ENCODE assay signal across 18 cellular contexts in the genomic region with DNA sequence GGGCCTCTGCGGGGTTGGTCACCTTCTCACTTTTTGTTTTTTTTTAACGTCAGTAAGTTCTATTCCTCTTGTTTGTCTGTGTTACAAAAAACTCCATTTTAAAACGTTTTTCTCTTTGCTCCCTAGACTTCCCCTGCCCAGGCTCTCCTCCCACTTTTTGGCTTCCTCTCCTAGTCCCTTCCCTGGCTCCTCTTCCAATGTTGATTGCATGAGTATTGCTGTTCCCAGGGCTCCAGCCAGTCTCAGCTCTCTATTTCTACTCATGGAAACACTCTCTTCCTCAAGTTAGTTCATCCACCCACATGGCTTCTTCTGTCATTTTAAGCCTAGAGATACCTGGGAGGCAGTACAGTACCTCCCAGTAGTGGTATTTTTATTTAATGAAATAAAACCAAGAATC. TPM values are rescaled to one million over a fixed set of nuclear protein-coding genes. Genes with fewer than 3 reads are reported as not detected.
DNase-seq lines count a peak whose midpoint lies in the region; ATAC-seq, FAIRE-seq and TF ChIP-seq lines count a peak whose summit lies in the region.
"Had no signal": no experiment of that assay in that cellular context is flagged by ENCODE, and none has a peak within 500 bp of the region (broad histone marks: within the 10 kb centered on the region; RNA-seq: fewer than 3 reads in every experiment).

No MANE protein-coding gene starts in this region.

- no peak for ATAC-seq in sciatic nerve
- ATAC-seq in HepG2 = no peak
- ATAC-seq in HG02973 (IDR thresholded peaks at IDR 0.05; ENCODE audit: unreplicated experiment) = no peak

- peaks cover 27% of the 10 kb centered on the region for H3K4me1 ChIP-seq in adipocyte (ENCODE audit: control insufficient read depth, insufficient read depth, low read length)
- peaks cover 12% of the 10 kb centered on the region for H3K4me1 ChIP-seq in osteoblast (ENCODE audit: insufficient read depth, low read length)
- peaks cover 16% of the 10 kb centered on the region for H3K4me1 ChIP-seq in HepG2 (ENCODE audit: insufficient read depth, low read length)
- H3K4me1 ChIP-seq: Caco-2 had no signal

- CTCF ChIA-PET in HepG2 (lab: Yijun Ruan, JAX; ENCODE audit: low intra/inter-chr PET ratio, low total read pairs) = no interaction called here

- H3K79me2 ChIP-seq in osteoblast (ENCODE audit: insufficient read depth, low read length) (no peaks in the 10 kb centered on the region), HepG2 (ENCODE audit: insufficient read depth, low read length) (no peaks in the 10 kb centered on the region)

- H3K4me2 ChIP-seq in osteoblast (ENCODE audit: insufficient read depth, low read length) (no peak overlapping the region), HepG2 (ENCODE audit: low read depth, low read length) (no peak overlapping the region)

- intact Hi-C loops in sciatic nerve (cut with DNase I) = no loop called here
- intact Hi-C loops in HepG2 (cut with micrococcal nuclease; ENCODE audit: unreplicated experiment) = no loop called here

- WGBS in HepG2 (ENCODE audit: low lambda C conversion rate) = 73% methylated on average over 3 of the region's 3 CpGs

- DNase-seq in AG20443 (ENCODE audit: low spot score) (peak; percentile 36), adipocyte (ENCODE audit: low read depth) (no peak), fibroblast of peridontal ligament (ENCODE audit: extremely low read depth) (peak; percentile 76), osteoblast (ENCODE audit: insufficient read length, low spot score, missing footprints) (peak; percentile 75), sciatic nerve (ENCODE audit: low spot score) (no peak), NCI-H69 (lab: John Stamatoyannopoulos, UW) (no peak), HepG2 (ENCODE audit: low spot score) (no peak)
- DNase-seq: AML-193; CD4-positive, alpha-beta T cell; H9 had no signal

- in situ Hi-C loops in HepG2 (cut with HindIII; ENCODE audit: extremely low pct_ligation_motif_present, low pct_unique_long_range_greater_than_20kb) = no loop called here

- POLR2A ChIA-PET in HepG2 (lab: Yijun Ruan, JAX) = no interaction called here

- H3K36me3 ChIP-seq in adipocyte (ENCODE audit: control insufficient read depth, insufficient read depth, low read length, severe bottlenecking) (no peaks in the 10 kb centered on the region), osteoblast (ENCODE audit: insufficient read depth, low read length) (no peaks in the 10 kb centered on the region), HepG2 (replicated peaks in 1 of 2; ENCODE audit: control insufficient read depth in 1 of 2, insufficient read depth in 2 of 2, low read length in 2 of 2) (peaks cover 2 to 4% of the 10 kb centered on the region in 2 experiments; a peak in 1 of 5 replicates)

- H3K4me3 ChIP-seq in adipocyte (ENCODE audit: low read length) (peak overlapping the region; percentile 56), osteoblast (ENCODE audit: insufficient read depth, low read length) (no peak overlapping the region), HepG2 (replicated peaks in 1 of 3; ENCODE audit: insufficient read depth in 1 of 3, low read depth in 2 of 3, low read length in 3 of 3) (no peak overlapping the region)

- no peak overlapping the region for H3K27ac ChIP-seq in osteoblast (ENCODE audit: low read depth, low read length)
- no peak overlapping the region for H3K27ac ChIP-seq in HepG2 (ENCODE audit: extremely low read length, insufficient read depth, low read length)
- H3K27ac ChIP-seq: C4-2B had no signal

- peaks cover 7% of the 10 kb centered on the region for H3K9me3 ChIP-seq in adipocyte (ENCODE audit: control insufficient read depth, low read length)
- peaks cover 3% of the 10 kb centered on the region for H3K9me3 ChIP-seq in osteoblast (ENCODE audit: low read depth, low read length)
- H3K9me3 ChIP-seq in HepG2 (ENCODE audit: low read length) = peaks cover 12% of the 10 kb centered on the region
- H3K9me3 ChIP-seq: Caco-2 had no signal

- FAIRE-seq in HepG2 (lab: Jason Lieb, UNC) = no peak
- FAIRE-seq: D721Med, G401.6, GM12892, GM18507, H1 had no signal

- H2AFZ ChIP-seq in osteoblast (ENCODE audit: low read length) = no peak overlapping the region
- H2AFZ ChIP-seq in HepG2 (ENCODE audit: low read length) = no peak overlapping the region

- H3K27me3 ChIP-seq in adipocyte (replicated peaks; ENCODE audit: control insufficient read depth, insufficient read depth, low read length) (no peaks in the 10 kb centered on the region), osteoblast (ENCODE audit: insufficient read depth, low read length) (no peaks in the 10 kb centered on the region), HepG2 (ENCODE audit: control insufficient read depth in 1 of 2, insufficient read depth in 2 of 2, low read length in 2 of 2) (no peaks in the 10 kb centered on the region)

- TF ChIP-seq POLR2A in HepG2 (IDR thresholded peaks at IDR 0.05; ENCODE audit: insufficient read depth in 1 of 2, low read depth in 2 of 2, low read length in 2 of 2) = no peak

- BruUV-seq in HepG2 (replicated peaks; lab: Mats Ljungman, UMichigan) = no TSS peak

- H4K20me1 ChIP-seq in osteoblast (ENCODE audit: insufficient read depth, low read length) = no peaks in the 10 kb centered on the region
- H4K20me1 ChIP-seq in HepG2 (ENCODE audit: insufficient read depth, low read length) = no peaks in the 10 kb centered on the region

- no peak for TF ChIP-seq RAD21 in HepG2 (CRISPR knock-in tag; IDR thresholded peaks at IDR 0.05)

- H3K9ac ChIP-seq in adipocyte (ENCODE audit: low read length) (peak overlapping the region; percentile 46), HepG2 (ENCODE audit: insufficient read depth, low read depth, low read length) (no peak overlapping the region)

- no peak for TF ChIP-seq CTCF in osteoblast (IDR thresholded peaks at IDR 0.05; ENCODE audit: extremely low read depth, low read depth, low read length)
- no peak for TF ChIP-seq CTCF in HepG2 (CRISPR knock-in tag; IDR thresholded peaks at IDR 0.05)

- no peak for TF ChIP-seq EP300 in HepG2 (IDR thresholded peaks at IDR 0.05; ENCODE audit: low read depth in 2 of 2, low read length in 2 of 2)
- TF ChIP-seq EP300 in HepG2 (CRISPR knock-in tag; IDR thresholded peaks at IDR 0.05; ENCODE audit: borderline replicate concordance) = no peak

TF ChIP-seq in HepG2, 621 proteins besides CTCF, POLR2A, EP300 and RAD21:
- TF ChIP-seq NFATC3 (CRISPR knock-in tag; IDR thresholded peaks at IDR 0.05) (no peak), RARA (CRISPR knock-in tag; IDR thresholded peaks at IDR 0.05) (no peak)

RNA-seq across cellular contexts. Expression of a gene that starts 52.7 kb away (rescaled TPM):
- 23.9 and 26.2 TPM in 2 replicates for total RNA-seq in osteoblast
- total RNA-seq in sciatic nerve = 23.5 TPM
- 37.1 and 41.2 TPM in 2 replicates for total RNA-seq in HepG2 (2016; rRNA removed; fragmentation: Illumina TruSeq; extraction: Trizol)
- total RNA-seq in HepG2 (2016; cell fraction: cytosol; rRNA removed; fragmentation: Illumina TruSeq; extraction: Trizol; ENCODE audit: low read depth) = 11.5 and 14.0 TPM in 2 replicates
- 40.9 and 44.1 TPM in 2 replicates for total RNA-seq in HepG2 (2016; cell fraction: insoluble cytoplasmic fraction; rRNA removed; fragmentation: Illumina TruSeq; extraction: Trizol)
- total RNA-seq in HepG2 (2016; cell fraction: membrane; rRNA removed; fragmentation: Illumina TruSeq; extraction: Trizol) = 12.6 and 15.9 TPM in 2 replicates
- 24.4 and 27.9 TPM in 2 replicates for total RNA-seq in HepG2 (2016; cell fraction: nucleus; rRNA removed; fragmentation: Illumina TruSeq; extraction: Trizol)
- polyA plus RNA-seq in HepG2 (2011; rRNA removed) = 23.9 TPM in 2 replicates
- 17.9 and 20.1 TPM in 2 replicates for polyA plus RNA-seq in HepG2 (2011; cell fraction: cytosol; rRNA removed)
- 24.6 and 26.7 TPM in 2 replicates for polyA plus RNA-seq in HepG2 (2011; cell fraction: nucleus; rRNA removed)
- polyA plus RNA-seq in HepG2 (2012) = 22.7 and 31.3 TPM in 2 replicates
- polyA plus RNA-seq in HepG2 (2016; cell fraction: cytosol; fragmentation: Illumina TruSeq; extraction: Trizol; ENCODE audit: low read depth) = 4.8 and 5.9 TPM in 2 replicates
- polyA plus RNA-seq in HepG2 (2016; cell fraction: insoluble cytoplasmic fraction; fragmentation: Illumina TruSeq; extraction: Trizol; ENCODE audit: low read depth) = 50.8 and 51.9 TPM in 2 replicates
- polyA plus RNA-seq in HepG2 (2016; cell fraction: membrane; fragmentation: Illumina TruSeq; extraction: Trizol; ENCODE audit: low read depth) = 7.5 and 10.0 TPM in 2 replicates
- polyA plus RNA-seq in HepG2 (2016; cell fraction: nucleus; fragmentation: Illumina TruSeq; extraction: Trizol; ENCODE audit: insufficient read depth, low read depth) = 47.1 and 53.3 TPM in 2 replicates
- polyA minus RNA-seq in HepG2 (2011; rRNA and poly(A)+ RNA removed; ENCODE audit: low replicate concordance) = 11.7 and 20.0 TPM in 2 replicates
- polyA minus RNA-seq in HepG2 (2011; cell fraction: cytosol; rRNA and poly(A)+ RNA removed) = 8.2 and 11.2 TPM in 2 replicates
- 42.9 and 44.3 TPM in 2 replicates for polyA minus RNA-seq in HepG2 (2011; cell fraction: nucleus; rRNA and poly(A)+ RNA removed)

Comparison
In these comparisons a context has a peak if more than half of its experiments do, and no peak if none do; other contexts are left out.
1. DNase-seq: peak in AG20443 (single experiment), fibroblast of peridontal ligament (single experiment) and osteoblast (single experiment); none in adipocyte (single experiment), sciatic nerve (single experiment), NCI-H69 (single experiment) and HepG2 (single experiment).